Comparison of ENCODE assay signal across 10 cellular contexts in the genomic region with DNA sequence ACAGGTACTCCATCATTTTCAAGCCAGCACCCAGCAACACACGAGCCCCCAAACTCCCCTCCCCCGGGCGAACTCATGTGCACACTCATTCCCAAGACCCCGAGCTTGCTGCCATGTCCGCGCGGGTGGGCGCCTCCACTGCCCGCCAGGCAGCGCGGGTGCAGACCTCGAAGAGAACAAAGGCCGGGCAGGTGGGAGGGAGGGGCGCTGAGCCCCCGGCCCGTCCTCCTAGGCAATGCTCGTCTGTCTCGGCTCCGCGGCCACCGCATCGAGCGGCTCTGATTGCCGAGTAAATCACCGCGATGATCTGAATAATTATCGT. TPM values are rescaled to one million over a fixed set of nuclear protein-coding genes. Genes with fewer than 3 reads are reported as not detected.
DNase-seq lines count a peak whose midpoint lies in the region; ATAC-seq and TF ChIP-seq lines count a peak whose summit lies in the region.
"Had no signal": no experiment of that assay in that cellular context is flagged by ENCODE, and none has a peak within 500 bp of the region (broad histone marks: within the 10 kb centered on the region; RNA-seq: fewer than 3 reads in every experiment).

No MANE protein-coding gene starts in this region.

- WGBS in neuronal stem cell (ENCODE audit: extremely low coverage in 2 of 2, insufficient read length in 2 of 2, insufficient replicate concordance in 1 of 2), 2 donors: no CpG with 5 or more reads among the region's 27 CpGs

- H2AK5ac ChIP-seq in neuronal stem cell (ENCODE audit: low read depth, low read length): no peak overlapping the region

- no peaks in the 10 kb centered on the region for H3K36me3 ChIP-seq in effector memory CD4-positive, alpha-beta T cell (ENCODE audit: control insufficient read depth, insufficient read depth, low read length)
- no peaks in the 10 kb centered on the region for H3K36me3 ChIP-seq in neuronal stem cell (replicated peaks in 1 of 2; ENCODE audit: control insufficient read depth in 2 of 2, insufficient read depth in 2 of 2, low read length in 2 of 2)
- no peaks in the 10 kb centered on the region for H3K36me3 ChIP-seq in OCI-LY7 (ENCODE audit: insufficient read depth, low read length)

- peak overlapping the region; percentile 77 for H3K4me3 ChIP-seq in effector memory CD4-positive, alpha-beta T cell (ENCODE audit: insufficient read depth, low read depth, low read length, poor library complexity, severe bottlenecking)
- peak overlapping the region in 1 of 2 donors; percentile 44 for H3K4me3 ChIP-seq in neuronal stem cell (ENCODE audit: low read length in 2 of 2)
- no peak overlapping the region for H3K4me3 ChIP-seq in OCI-LY7 (ENCODE audit: low read depth, low read length, poor library complexity, severe bottlenecking)

- CTCF ChIA-PET in OCI-LY7 (lab: Charles Lee; ENCODE audit: unreplicated experiment): no interaction called here

- H3K9ac ChIP-seq in neuronal stem cell (ENCODE audit: low read depth, low read length, poor library complexity): no peak overlapping the region

- H2AFZ ChIP-seq in neuronal stem cell (ENCODE audit: low read length): no peak overlapping the region
- H2AFZ ChIP-seq in OCI-LY7 (ENCODE audit: low read length): no peak overlapping the region

- H3K27ac ChIP-seq in effector memory CD4-positive, alpha-beta T cell (ENCODE audit: insufficient read depth, low read length, poor library complexity, severe bottlenecking): no peak overlapping the region
- H3K27ac ChIP-seq in neuronal stem cell (replicated peaks; ENCODE audit: low read length) (no peak overlapping the region), OCI-LY7 (ENCODE audit: low read depth, low read length, poor library complexity, severe bottlenecking) (no peak overlapping the region)
- H3K27ac ChIP-seq: HL-60 had no signal

- peak overlapping the region; percentile 46 for H2BK15ac ChIP-seq in neuronal stem cell (ENCODE audit: low read length)

- H3K23ac ChIP-seq in neuronal stem cell (ENCODE audit: low read depth, low read length, poor library complexity): peak overlapping the region; percentile 77

- H3K79me1 ChIP-seq in neuronal stem cell (ENCODE audit: low read depth, low read length): no peaks in the 10 kb centered on the region

- no peak overlapping the region for H2BK12ac ChIP-seq in neuronal stem cell (ENCODE audit: low read length)

- no peaks in the 10 kb centered on the region for H4K20me1 ChIP-seq in OCI-LY7 (ENCODE audit: insufficient read depth, low read length)

- no peak overlapping the region for H4K8ac ChIP-seq in neuronal stem cell (ENCODE audit: low read depth, low read length)

- H3K4ac ChIP-seq in neuronal stem cell (ENCODE audit: low read length): no peak overlapping the region

- DNase-seq in NCI-H748 (lab: John Stamatoyannopoulos, UW; ENCODE audit: unreplicated experiment) (peak; percentile 42), NCI-H748 treated with DMSO at 0.1 percent for 48 hours (lab: John Stamatoyannopoulos, UW) (no peak), NCI-H69 (lab: John Stamatoyannopoulos, UW) (peak; percentile 67), neuronal stem cell (ENCODE audit: low spot score) (no peak), left cardiac atrium (no peak), ecto neural progenitor cell (ENCODE audit: low spot score) (no peak), OCI-LY7 (ENCODE audit: low spot score) (no peak)
- DNase-seq in effector memory CD4-positive, alpha-beta T cell: no peak

- BruUV-seq in OCI-LY7 (replicated peaks; lab: Mats Ljungman, UMichigan): no TSS peak

- H3K4me1 ChIP-seq in effector memory CD4-positive, alpha-beta T cell (ENCODE audit: control insufficient read depth, insufficient read depth, low read length, poor library complexity, severe bottlenecking): peaks cover 24% of the 10 kb centered on the region
- H3K4me1 ChIP-seq in neuronal stem cell (ENCODE audit: control insufficient read depth in 2 of 2, insufficient read depth in 1 of 2, low read depth in 1 of 2, low read length in 2 of 2) (peaks cover 24 to 28% of the 10 kb centered on the region in 2 donors), OCI-LY7 (ENCODE audit: insufficient read depth, low read length, poor library complexity, severe bottlenecking) (peaks cover 26% of the 10 kb centered on the region)

- H2BK120ac ChIP-seq in neuronal stem cell (ENCODE audit: low read depth, low read length): no peak overlapping the region

- peak overlapping the region; percentile 80 for H3K18ac ChIP-seq in neuronal stem cell (ENCODE audit: low read length)

- H2BK5ac ChIP-seq in neuronal stem cell (ENCODE audit: low read length): peak overlapping the region; percentile 67

- H3K4me2 ChIP-seq in neuronal stem cell (ENCODE audit: insufficient read depth, low read length, poor library complexity, severe bottlenecking) (peak overlapping the region; percentile 40), OCI-LY7 (ENCODE audit: low read length) (no peak overlapping the region)

- no peak overlapping the region for H4K91ac ChIP-seq in neuronal stem cell (ENCODE audit: low read depth, low read length, poor library complexity)

- ATAC-seq in left cardiac atrium: no peak
- ATAC-seq: A549 had no signal

- TF ChIP-seq CTCF in OCI-LY7 (conservative IDR thresholded peaks at IDR 0.05; ENCODE audit: low read length): no peak

- no peaks in the 10 kb centered on the region for H3K79me2 ChIP-seq in OCI-LY7 (ENCODE audit: insufficient read depth, low read depth, low read length)

- no peak overlapping the region for H3K14ac ChIP-seq in neuronal stem cell (ENCODE audit: low read length)

- peaks cover 17% of the 10 kb centered on the region for H3K27me3 ChIP-seq in effector memory CD4-positive, alpha-beta T cell (replicated peaks; ENCODE audit: control insufficient read depth, insufficient read depth, low read length, poor library complexity, severe bottlenecking)
- peaks cover 13 to 55% (median 44%) of the 10 kb centered on the region in 3 experiments for H3K27me3 ChIP-seq in neuronal stem cell (ENCODE audit: control insufficient read depth in 3 of 3, insufficient read depth in 3 of 3, low read depth in 1 of 3, low read length in 3 of 3)

- intact Hi-C loops in left cardiac atrium (cut with DNase I): no loop called here
- intact Hi-C loops in OCI-LY7 (cut with micrococcal nuclease; ENCODE audit: unreplicated experiment): loop anchor here (5.0 kb wide), 1 partner anchor 111 kb away; no protein-coding TSS in a partner anchor

- POLR2A ChIA-PET in OCI-LY7 (lab: Charles Lee): interaction anchor here (1.5 kb wide), 1 partner anchor 27 kb away, joined by 4 read pairs; no protein-coding TSS in a partner anchor

- no peaks in the 10 kb centered on the region for H3K9me2 ChIP-seq in OCI-LY7 (ENCODE audit: insufficient read depth, low read length)

- H3K9me3 ChIP-seq in effector memory CD4-positive, alpha-beta T cell (ENCODE audit: control insufficient read depth, low read length): no peaks in the 10 kb centered on the region
- H3K9me3 ChIP-seq in neuronal stem cell (replicated peaks in 1 of 2; ENCODE audit: control insufficient read depth in 2 of 2, insufficient read depth in 1 of 2, low read depth in 1 of 2, low read length in 2 of 2): no peaks in the 10 kb centered on the region
- no peaks in the 10 kb centered on the region for H3K9me3 ChIP-seq in OCI-LY7 (ENCODE audit: low read length)
- H3K9me3 ChIP-seq: A549 had no signal

RNA-seq across cellular contexts. Expression of gene PSD2, which starts 47.1 kb away (rescaled TPM):
- polyA plus RNA-seq in neuronal stem cell (2013, experiment 1 of 2): 0.92 TPM
- polyA plus RNA-seq in neuronal stem cell (2013, experiment 2 of 2): 0.93 TPM
- total RNA-seq in left cardiac atrium (under 1 TPM; 0.09 to 0.13 TPM), OCI-LY7 (2022) (0.11 and 0.15 TPM in 2 replicates)
- total RNA-seq in OCI-LY7 (2014; rRNA removed; shearing (Covaris generic)): 0.08 and 0.13 TPM in 2 replicates

Comparison
In these comparisons a context has a peak if more than half of its experiments do, and no peak if none do; other contexts are left out.
1. DNase-seq: peak in NCI-H748 (single experiment) and NCI-H69 (single experiment); none in NCI-H748 treated with DMSO at 0.1 percent for 48 hours (single experiment), effector memory CD4-positive, alpha-beta T cell (0 of 3), neuronal stem cell (single experiment), left cardiac atrium (single experiment), ecto neural progenitor cell (single experiment) and OCI-LY7 (single experiment).